ENCODE assay signal across 13 cellular contexts in genomic region chr1:26574690-26575349, GRCh38. TPM values are rescaled to one million over a fixed set of nuclear protein-coding genes. Genes with fewer than 3 reads are reported as not detected.
DNase-seq lines count a peak whose midpoint lies in the region; TF ChIP-seq lines count a peak whose summit lies in the region.
"Had no signal": no experiment of that assay in that cellular context is flagged by ENCODE, and none has a peak within 500 bp of the region (broad histone marks: within the 10 kb centered on the region; RNA-seq: fewer than 3 reads in every experiment).

No MANE protein-coding gene starts in this region.

- no peak overlapping the region for H3K4me3 ChIP-seq in astrocyte of the spinal cord (ENCODE audit: low read depth, low read length)
- H3K4me3 ChIP-seq: esophagus muscularis mucosa had no signal

- peaks cover 13% of the 10 kb centered on the region for H3K36me3 Mint-ChIP-seq in activated naive CD4-positive, alpha-beta T cell treated with anti-CD3 and anti-CD28 coated beads, Interleukin-2, amount 50 U/mL, for 24 hours
- no peaks in the 10 kb centered on the region for H3K36me3 Mint-ChIP-seq in glutamatergic neuron (ENCODE audit: unreplicated experiment)

- in situ Hi-C loops in astrocyte of the spinal cord (cut with HindIII; ENCODE audit: low sequenced_read_pairs) = no loop called here

- H3K27me3 ChIP-seq in layer of hippocampus (ENCODE audit: control insufficient read depth, insufficient read depth, low read length) = no peaks in the 10 kb centered on the region
- H3K27me3 ChIP-seq: BE2C, esophagus muscularis mucosa had no signal

- H3K27me3 Mint-ChIP-seq in activated naive CD4-positive, alpha-beta T cell treated with anti-CD3 and anti-CD28 coated beads, Interleukin-2, amount 50 U/mL, for 24 hours = no peaks in the 10 kb centered on the region
- H3K27me3 Mint-ChIP-seq in glutamatergic neuron (ENCODE audit: unreplicated experiment) = peaks cover 9% of the 10 kb centered on the region
- H3K27me3 Mint-ChIP-seq: activated B cell treated with CpG ODN at 0.5 μM for 24 hours had no signal

- H3K4me3 Mint-ChIP-seq in activated naive CD4-positive, alpha-beta T cell treated with anti-CD3 and anti-CD28 coated beads, Interleukin-2, amount 50 U/mL, for 24 hours = no peak overlapping the region
- H3K4me3 Mint-ChIP-seq in glutamatergic neuron (ENCODE audit: unreplicated experiment) = no peak overlapping the region
- H3K4me3 Mint-ChIP-seq: activated B cell treated with CpG ODN at 0.5 μM for 24 hours had no signal

- peak overlapping the region; percentile 3 for H3K27ac ChIP-seq in layer of hippocampus (ENCODE audit: low read depth, low read length)
- H3K27ac ChIP-seq: esophagus muscularis mucosa had no signal

- TF ChIP-seq CTCF in astrocyte of the spinal cord (IDR thresholded peaks at IDR 0.05; ENCODE audit: low read depth, low read length) (no peak), glutamatergic neuron (IDR thresholded peaks at IDR 0.05; ENCODE audit: partially characterized antibody, unreplicated experiment) (no peak)

- DNase-seq in activated naive CD4-positive, alpha-beta T cell (lab: John Stamatoyannopoulos, UW) = no peak
- DNase-seq in astrocyte of the spinal cord (ENCODE audit: low read depth, low spot score) = peak; percentile 48
- peak; percentile 46 for DNase-seq in superior temporal gyrus (ENCODE audit: extremely low spot score)
- no peak for DNase-seq in NCI-H2081 treated with DMSO at 0.1 percent for 48 hours (lab: John Stamatoyannopoulos, UW)
- DNase-seq in NK-92 treated with Interleukin-12 subunit alpha and Interleukin-12 subunit beta, amount 100 ng/mL, for 24 hours (lab: John Stamatoyannopoulos, UW) = no peak
- DNase-seq in glutamatergic neuron = no peak
- DNase-seq: activated B cell treated with CpG ODN at 0.5 μM for 24 hours; BE2C; NCI-H1930; stimulated activated naive CD4-positive, alpha-beta T cell had no signal

- H3K9me3 Mint-ChIP-seq in activated naive CD4-positive, alpha-beta T cell treated with anti-CD3 and anti-CD28 coated beads, Interleukin-2, amount 50 U/mL, for 24 hours = no peaks in the 10 kb centered on the region
- no peaks in the 10 kb centered on the region for H3K9me3 Mint-ChIP-seq in glutamatergic neuron (ENCODE audit: unreplicated experiment)
- H3K9me3 Mint-ChIP-seq: activated B cell treated with CpG ODN at 0.5 μM for 24 hours had no signal

- H3K27ac Mint-ChIP-seq in activated naive CD4-positive, alpha-beta T cell treated with anti-CD3 and anti-CD28 coated beads, Interleukin-2, amount 50 U/mL, for 24 hours = peak overlapping the region; percentile 61
- no peak overlapping the region for H3K27ac Mint-ChIP-seq in glutamatergic neuron (ENCODE audit: unreplicated experiment)

- peaks cover 36% of the 10 kb centered on the region for H3K4me1 Mint-ChIP-seq in activated naive CD4-positive, alpha-beta T cell treated with anti-CD3 and anti-CD28 coated beads, Interleukin-2, amount 50 U/mL, for 24 hours
- H3K4me1 Mint-ChIP-seq in glutamatergic neuron (ENCODE audit: low read depth, unreplicated experiment) = no peaks in the 10 kb centered on the region
- H3K4me1 Mint-ChIP-seq: activated B cell treated with CpG ODN at 0.5 μM for 24 hours had no signal

RNA-seq across cellular contexts. Expression of gene RPS6KA1, which starts 45.3 kb away (rescaled TPM):
- 10.8 TPM for total RNA-seq in glutamatergic neuron (ENCODE audit: unreplicated experiment)

Comparison
In these comparisons a context has a peak if more than half of its experiments do, and no peak if none do; other contexts are left out.
1. DNase-seq: peak in astrocyte of the spinal cord (single experiment) and superior temporal gyrus (single experiment); none in activated naive CD4-positive, alpha-beta T cell (0 of 4), NCI-H2081 treated with DMSO at 0.1 percent for 48 hours (single experiment), NK-92 treated with Interleukin-12 subunit alpha and Interleukin-12 subunit beta, amount 100 ng/mL, for 24 hours (single experiment) and glutamatergic neuron (single experiment).